Comparison of ENCODE assay signal across 8 cellular contexts in genomic region chr2:202965810-202966454, GRCh38. TPM values are rescaled to one million over a fixed set of nuclear protein-coding genes. Genes with fewer than 3 reads are reported as not detected.
DNase-seq lines count a peak whose midpoint lies in the region; ATAC-seq and TF ChIP-seq lines count a peak whose summit lies in the region.

No MANE protein-coding gene starts in this region.

- H3K27ac ChIP-seq in AG04450 (ENCODE audit: low read depth, low read length) = no peak overlapping the region
- no peak overlapping the region for H3K27ac ChIP-seq in CD4-positive, alpha-beta memory T cell (ENCODE audit: low read depth, low read length)
- H3K27ac ChIP-seq in effector memory CD4-positive, alpha-beta T cell (ENCODE audit: insufficient read depth, low read length, poor library complexity, severe bottlenecking) = no peak overlapping the region

- DNase-seq in AG04450 (ENCODE audit: low read depth, low spot score) (peak; percentile 15), left kidney (ENCODE audit: low read depth, low spot score) (peak; percentile 16)
- DNase-seq in activated T-cell treated with anti-CD3 and anti-CD28 coated beads, Interleukin-2, amount 50 U/mL, for 48 hours = peak; percentile 25 to 31
- no peak for DNase-seq in CD4-positive, alpha-beta memory T cell
- no peak for DNase-seq in effector memory CD4-positive, alpha-beta T cell

- H3K4me3 ChIP-seq in AG04450 (ENCODE audit: low read depth, low read length) = no peak overlapping the region
- H3K4me3 ChIP-seq in CD4-positive, alpha-beta memory T cell (ENCODE audit: low read length in 2 of 2) = no peak overlapping the region
- no peak overlapping the region for H3K4me3 ChIP-seq in effector memory CD4-positive, alpha-beta T cell (ENCODE audit: insufficient read depth, low read depth, low read length, poor library complexity, severe bottlenecking)

- peaks cover 21% of the 10 kb centered on the region for H3K36me3 Mint-ChIP-seq in stimulated activated memory B cell treated with anti-CD40 and anti-IgM and Interleukin-4, amounts not matched to agents 10 μg/mL and 1 μg/mL and 100 μg/mL, for 72 hours
- H3K36me3 Mint-ChIP-seq in CD4-positive, alpha-beta memory T cell = peaks cover 16 to 21% of the 10 kb centered on the region in 2 donors

- H3K4me1 Mint-ChIP-seq in stimulated activated memory B cell treated with anti-CD40 and anti-IgM and Interleukin-4, amounts not matched to agents 10 μg/mL and 1 μg/mL and 100 μg/mL, for 72 hours = no peaks in the 10 kb centered on the region
- no peaks in the 10 kb centered on the region for H3K4me1 Mint-ChIP-seq in CD4-positive, alpha-beta memory T cell

- no peaks in the 10 kb centered on the region for H3K9me3 ChIP-seq in AG04450 (ENCODE audit: control insufficient read depth, insufficient read depth, low read length)
- H3K9me3 ChIP-seq in CD4-positive, alpha-beta memory T cell (ENCODE audit: control insufficient read depth in 1 of 2, low read length in 2 of 2) = no peaks in the 10 kb centered on the region
- no peaks in the 10 kb centered on the region for H3K9me3 ChIP-seq in effector memory CD4-positive, alpha-beta T cell (ENCODE audit: control insufficient read depth, low read length)

- no peak overlapping the region for H3K4me3 Mint-ChIP-seq in stimulated activated memory B cell treated with anti-CD40 and anti-IgM and Interleukin-4, amounts not matched to agents 10 μg/mL and 1 μg/mL and 100 μg/mL, for 72 hours
- no peak overlapping the region for H3K4me3 Mint-ChIP-seq in CD4-positive, alpha-beta memory T cell

- CTCF ChIA-PET in AG04450 (lab: Charles Lee) = no interaction called here
- CTCF ChIA-PET in CD4-positive, alpha-beta memory T cell (lab: Charles Lee; ENCODE audit: partially characterized antibody) = no interaction called here

- no peaks in the 10 kb centered on the region for H3K9me3 Mint-ChIP-seq in stimulated activated memory B cell treated with anti-CD40 and anti-IgM and Interleukin-4, amounts not matched to agents 10 μg/mL and 1 μg/mL and 100 μg/mL, for 72 hours
- H3K9me3 Mint-ChIP-seq in CD4-positive, alpha-beta memory T cell = no peaks in the 10 kb centered on the region

- no peak for TF ChIP-seq CTCF in AG04450 (IDR thresholded peaks at IDR 0.05; ENCODE audit: low read depth, low read length)

- POLR2A ChIA-PET in AG04450 (lab: Yijun Ruan, JAX) = no interaction called here
- POLR2A ChIA-PET in CD4-positive, alpha-beta memory T cell (lab: Charles Lee; ENCODE audit: partially characterized antibody) = no interaction called here

- no peaks in the 10 kb centered on the region for H3K27me3 Mint-ChIP-seq in stimulated activated memory B cell treated with anti-CD40 and anti-IgM and Interleukin-4, amounts not matched to agents 10 μg/mL and 1 μg/mL and 100 μg/mL, for 72 hours
- H3K27me3 Mint-ChIP-seq in CD4-positive, alpha-beta memory T cell = no peaks in the 10 kb centered on the region

- no peaks in the 10 kb centered on the region for H3K27me3 ChIP-seq in AG04450 (ENCODE audit: control insufficient read depth, insufficient read depth, low read length)
- H3K27me3 ChIP-seq in CD4-positive, alpha-beta memory T cell (ENCODE audit: insufficient read depth, low read length) = no peaks in the 10 kb centered on the region
- H3K27me3 ChIP-seq in effector memory CD4-positive, alpha-beta T cell (replicated peaks; ENCODE audit: control insufficient read depth, insufficient read depth, low read length, poor library complexity, severe bottlenecking) = no peaks in the 10 kb centered on the region

- ATAC-seq in GM18868 (IDR thresholded peaks at IDR 0.05; ENCODE audit: unreplicated experiment) = peak; percentile 70
- ATAC-seq in HG03439 (IDR thresholded peaks at IDR 0.05; ENCODE audit: unreplicated experiment) = peak; percentile 56
- no peak for ATAC-seq in stimulated activated memory B cell treated with anti-CD40 and anti-IgM and Interleukin-4, amounts not matched to agents 10 μg/mL and 1 μg/mL and 100 μg/mL, for 72 hours

- H3K27ac Mint-ChIP-seq in stimulated activated memory B cell treated with anti-CD40 and anti-IgM and Interleukin-4, amounts not matched to agents 10 μg/mL and 1 μg/mL and 100 μg/mL, for 72 hours = no peak overlapping the region
- no peak overlapping the region for H3K27ac Mint-ChIP-seq in CD4-positive, alpha-beta memory T cell

- intact Hi-C loops in CD4-positive, alpha-beta memory T cell (cut with micrococcal nuclease) = no loop called here

- H3K4me1 ChIP-seq in CD4-positive, alpha-beta memory T cell (ENCODE audit: insufficient read depth, low read length) = no peaks in the 10 kb centered on the region
- no peaks in the 10 kb centered on the region for H3K4me1 ChIP-seq in effector memory CD4-positive, alpha-beta T cell (ENCODE audit: control insufficient read depth, insufficient read depth, low read length, poor library complexity, severe bottlenecking)

- H3K36me3 ChIP-seq in CD4-positive, alpha-beta memory T cell (ENCODE audit: insufficient read depth, low read length) = no peaks in the 10 kb centered on the region
- no peaks in the 10 kb centered on the region for H3K36me3 ChIP-seq in effector memory CD4-positive, alpha-beta T cell (ENCODE audit: control insufficient read depth, insufficient read depth, low read length)

RNA-seq across cellular contexts. Expression of gene NBEAL1, which starts 48.7 kb away (rescaled TPM):
- 11.1 and 11.7 TPM in 2 replicates for polyA plus RNA-seq in AG04450 (2011; rRNA removed)
- 24.3 and 65.4 TPM in 2 replicates for polyA minus RNA-seq in AG04450 (2011; rRNA and poly(A)+ RNA removed)
- total RNA-seq in CD4-positive, alpha-beta memory T cell = 10 to 100 TPM; 15.1 to 15.9 TPM
- polyA plus RNA-seq in CD4-positive, alpha-beta memory T cell = 1 to 10 TPM; 4.2 to 8.1 TPM

RNA-seq across cellular contexts. Expression of gene CARF, which starts 53.9 kb away (rescaled TPM):
- 6.2 and 7.5 TPM in 2 replicates for polyA plus RNA-seq in AG04450 (2011; rRNA removed)
- polyA minus RNA-seq in AG04450 (2011; rRNA and poly(A)+ RNA removed) = 4.1 and 6.0 TPM in 2 replicates
- total RNA-seq in CD4-positive, alpha-beta memory T cell = 10 to 100 TPM; 24.4 to 27.6 TPM
- polyA plus RNA-seq in CD4-positive, alpha-beta memory T cell = 1 to 10 TPM; 1.9 to 5.3 TPM

RNA-seq across cellular contexts. Expression of gene WDR12, which starts 54.5 kb away (rescaled TPM):
- polyA plus RNA-seq in AG04450 (2011; rRNA removed) = 30.6 and 51.9 TPM in 2 replicates
- polyA minus RNA-seq in AG04450 (2011; rRNA and poly(A)+ RNA removed) = 6.9 and 17.1 TPM in 2 replicates
- 10 to 100 TPM; 21.3 to 25.0 TPM for total RNA-seq in CD4-positive, alpha-beta memory T cell
- 10 to 100 TPM; 16.5 to 20.0 TPM for polyA plus RNA-seq in CD4-positive, alpha-beta memory T cell

Comparison
In these comparisons a context has a peak if more than half of its experiments do, and no peak if none do; other contexts are left out.
1. DNase-seq: peak in AG04450 (single experiment), activated T-cell treated with anti-CD3 and anti-CD28 coated beads, Interleukin-2, amount 50 U/mL, for 48 hours (2 of 2) and left kidney (single experiment); none in CD4-positive, alpha-beta memory T cell (0 of 5) and effector memory CD4-positive, alpha-beta T cell (0 of 3).